In the genomic region with DNA sequence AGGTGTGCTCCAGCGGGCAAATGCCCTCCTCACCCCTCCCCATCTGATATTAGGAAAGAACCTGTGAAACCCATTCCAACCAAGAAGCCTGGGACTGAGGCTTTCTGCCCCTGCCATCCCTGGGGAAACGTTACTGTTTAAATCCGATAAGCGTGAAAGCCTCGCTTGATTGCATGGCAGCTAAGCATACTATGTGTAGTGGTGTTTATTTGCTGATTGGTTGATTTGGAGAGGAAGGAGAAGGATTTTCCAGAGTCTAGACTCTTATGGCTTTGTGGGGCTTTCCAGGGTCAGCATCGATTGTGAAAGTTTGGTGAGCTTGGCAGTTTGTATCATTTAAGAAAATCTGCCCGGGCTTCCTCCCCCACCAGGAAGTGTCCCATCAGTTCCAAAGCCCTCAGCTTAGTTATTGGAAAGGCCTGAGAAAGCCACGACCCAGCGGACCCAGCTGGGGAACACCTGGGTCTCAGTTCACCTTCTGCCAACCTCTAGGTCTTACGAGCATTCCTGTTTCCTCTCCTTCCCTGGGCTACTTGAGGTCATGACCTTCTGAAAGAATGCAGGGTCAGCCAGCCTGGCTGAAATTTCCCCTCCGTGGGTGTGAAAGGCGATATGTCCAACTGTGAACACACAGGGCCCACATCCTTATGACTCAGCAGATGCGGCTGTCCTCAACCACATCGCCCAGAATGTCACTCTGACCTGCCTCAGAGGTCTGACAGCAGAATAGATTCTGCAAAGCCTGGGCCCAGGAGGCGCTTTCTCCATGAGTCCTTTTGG, we compare ENCODE assay signal across 1 cellular context.
A peak's percentile ranks its signal among the peaks of the same experiment; 100 is the strongest.
TF ChIP-seq lines count a peak whose summit lies in the region.

No MANE protein-coding gene starts in this region.

TF ChIP-seq in HepG2, 621 proteins besides CTCF, POLR2A, EP300 and RAD21 (continued from another document):
- TF ChIP-seq THRA (CRISPR knock-in tag; IDR thresholded peaks at IDR 0.05; ENCODE audit: borderline replicate concordance): peak; percentile 26; the same call in 1 of the 2 replicates
- TF ChIP-seq RARA (CRISPR knock-in tag; IDR thresholded peaks at IDR 0.05): peak; percentile 78
- TF ChIP-seq ZNF747 (CRISPR knock-in tag; IDR thresholded peaks at IDR 0.05; ENCODE audit: borderline replicate concordance): no peak
- TF ChIP-seq NFATC3 (CRISPR knock-in tag; IDR thresholded peaks at IDR 0.05): no peak
- peak; percentile 39; the same call in 1 of the 2 replicates for TF ChIP-seq NR2F6 (IDR thresholded peaks at IDR 0.05)
- peak; percentile 24; the same call in 1 of the 2 replicates for TF ChIP-seq NR2F6 (CRISPR knock-in tag; IDR thresholded peaks at IDR 0.05)
- TF ChIP-seq YEATS2 (CRISPR knock-in tag; IDR thresholded peaks at IDR 0.05; ENCODE audit: borderline replicate concordance): 0 out of 2 replicates have a peak, but pooled peaks have one; percentile 27
